In genomic region chr4:6071959-6072720, GRCh38 we compare ENCODE assay signal across 14 cellular contexts. TPM values are rescaled to one million over a fixed set of nuclear protein-coding genes. Genes with fewer than 3 reads are reported as not detected.
DNase-seq lines count a peak whose midpoint lies in the region; ATAC-seq, FAIRE-seq and TF ChIP-seq lines count a peak whose summit lies in the region.
"Had no signal": no experiment of that assay in that cellular context is flagged by ENCODE, and none has a peak within 500 bp of the region (broad histone marks: within the 10 kb centered on the region; RNA-seq: fewer than 3 reads in every experiment).

No MANE protein-coding gene starts in this region.

- H3K27me3 Mint-ChIP-seq in endodermal cell (ENCODE audit: insufficient read depth) (no peaks in the 10 kb centered on the region), progenitor cell of endocrine pancreas (no peaks in the 10 kb centered on the region)
- H3K27me3 Mint-ChIP-seq: CD4-positive, alpha-beta memory T cell had no signal

- H3K4me1 Mint-ChIP-seq in endodermal cell (peaks cover 13% of the 10 kb centered on the region), progenitor cell of endocrine pancreas (ENCODE audit: low read depth) (peaks cover 9% of the 10 kb centered on the region)
- H3K4me1 Mint-ChIP-seq: activated naive CD8-positive, alpha-beta T cell treated with anti-CD3 and anti-CD28 coated beads, Interleukin-2, amount 10 ng/mL, durations not matched to agents 7 days and 5 days; CD4-positive, alpha-beta memory T cell; immature natural killer cell; naive thymus-derived CD4-positive, alpha-beta T cell had no signal

- no peak for FAIRE-seq in GM12891 (lab: Jason Lieb, UNC)

- H3K9me3 Mint-ChIP-seq in endodermal cell (no peaks in the 10 kb centered on the region), progenitor cell of endocrine pancreas (ENCODE audit: low read depth) (no peaks in the 10 kb centered on the region)
- H3K9me3 Mint-ChIP-seq: activated naive CD8-positive, alpha-beta T cell treated with anti-CD3 and anti-CD28 coated beads, Interleukin-2, amount 10 ng/mL, durations not matched to agents 7 days and 5 days; CD4-positive, alpha-beta memory T cell; immature natural killer cell; naive thymus-derived CD4-positive, alpha-beta T cell had no signal

- H3K9me3 ChIP-seq in HUES48 (ENCODE audit: control insufficient read depth, insufficient read depth, low read length) = no peaks in the 10 kb centered on the region
- no peaks in the 10 kb centered on the region for H3K9me3 ChIP-seq in endodermal cell (ENCODE audit: control insufficient read depth, low read length)

- no peak overlapping the region for H3K9ac ChIP-seq in HUES48 (ENCODE audit: low read depth, low read length)
- no peak overlapping the region for H3K9ac ChIP-seq in endodermal cell (ENCODE audit: extremely low read depth, low read length, poor library complexity, severe bottlenecking)

- no peak for ATAC-seq in GM19035 (IDR thresholded peaks at IDR 0.05; ENCODE audit: unreplicated experiment)
- ATAC-seq: naive thymus-derived CD4-positive, alpha-beta T cell had no signal

- TF ChIP-seq CTCF in endodermal cell (conservative IDR thresholded peaks at IDR 0.05) (no peak), progenitor cell of endocrine pancreas (IDR thresholded peaks at IDR 0.05; ENCODE audit: unreplicated experiment) (no peak)

- H3K4me3 Mint-ChIP-seq in endodermal cell (no peak overlapping the region), progenitor cell of endocrine pancreas (ENCODE audit: low read depth) (no peak overlapping the region)
- H3K4me3 Mint-ChIP-seq: activated naive CD8-positive, alpha-beta T cell treated with anti-CD3 and anti-CD28 coated beads, Interleukin-2, amount 10 ng/mL, durations not matched to agents 7 days and 5 days; CD4-positive, alpha-beta memory T cell; immature natural killer cell; naive thymus-derived CD4-positive, alpha-beta T cell had no signal

- peaks cover 16% of the 10 kb centered on the region for H3K36me3 Mint-ChIP-seq in endodermal cell (ENCODE audit: low read depth)
- H3K36me3 Mint-ChIP-seq in progenitor cell of endocrine pancreas (ENCODE audit: insufficient read depth) = no peaks in the 10 kb centered on the region
- H3K36me3 Mint-ChIP-seq: activated naive CD8-positive, alpha-beta T cell treated with anti-CD3 and anti-CD28 coated beads, Interleukin-2, amount 10 ng/mL, durations not matched to agents 7 days and 5 days had no signal

- TF ChIP-seq POLR2A in GM12891 (IDR thresholded peaks at IDR 0.05; ENCODE audit: low read depth, low read length) = no peak

- H3K4me1 ChIP-seq in HUES48 (ENCODE audit: control insufficient read depth, insufficient read depth, low read length) (peaks cover 12% of the 10 kb centered on the region), endodermal cell (ENCODE audit: control insufficient read depth, insufficient read depth, low read length) (peaks cover 11% of the 10 kb centered on the region)

- peak overlapping the region; percentile 88 for H3K27ac Mint-ChIP-seq in endodermal cell
- peak overlapping the region; percentile 66 for H3K27ac Mint-ChIP-seq in progenitor cell of endocrine pancreas
- H3K27ac Mint-ChIP-seq: activated naive CD8-positive, alpha-beta T cell treated with anti-CD3 and anti-CD28 coated beads, Interleukin-2, amount 10 ng/mL, durations not matched to agents 7 days and 5 days; immature natural killer cell; naive thymus-derived CD4-positive, alpha-beta T cell had no signal

- no peaks in the 10 kb centered on the region for H3K36me3 ChIP-seq in HUES48 (ENCODE audit: control insufficient read depth, insufficient read depth, low read length)
- no peaks in the 10 kb centered on the region for H3K36me3 ChIP-seq in endodermal cell (ENCODE audit: control insufficient read depth, insufficient read depth, low read length)

- H3K27me3 ChIP-seq in HUES48 (ENCODE audit: control insufficient read depth, insufficient read depth, low read length) (no peaks in the 10 kb centered on the region), endodermal cell (ENCODE audit: control insufficient read depth, insufficient read depth, low read length, poor library complexity, severe bottlenecking) (no peaks in the 10 kb centered on the region)

- 76 to 85% methylated on average over 6 to 8 of the region's 8 CpGs for WGBS in endodermal cell (ENCODE audit: insufficient coverage in 1 of 2, insufficient read length in 1 of 2), 2 experiments

- H3K27ac ChIP-seq in HUES48 (ENCODE audit: low read depth, low read length) = peak overlapping the region; percentile 83
- H3K27ac ChIP-seq in endodermal cell (ENCODE audit: low read depth, low read length) = peak overlapping the region; percentile 22
- H3K27ac ChIP-seq: skin epidermis had no signal

- H3K4me3 ChIP-seq in HUES48 (ENCODE audit: low read depth, low read length) (no peak overlapping the region), endodermal cell (ENCODE audit: low read length) (no peak overlapping the region)
- H3K4me3 ChIP-seq: skin epidermis had no signal

- DNase-seq in NCI-H2107 treated with DMSO at 0.1 percent for 48 hours (lab: John Stamatoyannopoulos, UW; ENCODE audit: unreplicated experiment) (peak; percentile 35), endodermal cell (no peak), progenitor cell of endocrine pancreas (ENCODE audit: low spot score, unreplicated experiment) (no peak), hippocampal formation (lab: John Stamatoyannopoulos, UW) (no peak), NCI-H1694 (lab: John Stamatoyannopoulos, UW) (no peak), GM12891 (ENCODE audit: insufficient read length, low spot score) (no peak)
- DNase-seq: activated naive CD8-positive, alpha-beta T cell treated with anti-CD3 and anti-CD28 coated beads, Interleukin-2, amount 10 ng/mL, durations not matched to agents 7 days and 5 days; CD4-positive, alpha-beta memory T cell; cortex of kidney; immature natural killer cell; naive thymus-derived CD4-positive, alpha-beta T cell had no signal

TF ChIP-seq in GM12891, 5 proteins besides CTCF, POLR2A, EP300 and RAD21:
- no peak for TF ChIP-seq POU2F2 (IDR thresholded peaks at IDR 0.05; ENCODE audit: low read depth, low read length)
- no peak for TF ChIP-seq SPI1 (IDR thresholded peaks at IDR 0.05; ENCODE audit: low read depth, low read length)
- no peak for TF ChIP-seq PAX5 (IDR thresholded peaks at IDR 0.05; ENCODE audit: insufficient read depth, low read length, severe bottlenecking)
- no peak for TF ChIP-seq TAF1 (IDR thresholded peaks at IDR 0.05; ENCODE audit: low read depth, low read length)
- TF ChIP-seq POLR2AphosphoS5 (IDR thresholded peaks at IDR 0.05; ENCODE audit: low read depth, low read length) = no peak
TF ChIP-seq in GM12891: peak in this region for 0.

RNA-seq across cellular contexts. Expression of gene C4orf50, which starts 53.9 kb away (rescaled TPM):
- 1 to 10 TPM in 1 of 2 donors, under 1 TPM in 1; 0.84 to 1.6 TPM for total RNA-seq in endodermal cell
- polyA plus RNA-seq in endodermal cell (2013, experiment 1 of 2) = 0.11 TPM
- 0.17 TPM for polyA plus RNA-seq in endodermal cell (2013, experiment 2 of 2)
- total RNA-seq in progenitor cell of endocrine pancreas = 0.18 and 0.19 TPM in 2 replicates
- polyA plus RNA-seq in GM12891 (2012; ENCODE audit: low read depth, missing spikeins) = 0.04 TPM
- polyA plus RNA-seq: naive thymus-derived CD4-positive, alpha-beta T cell had no signal
